ENCODE assay signal across 19 cellular contexts in genomic region chr6:44036699-44037101, GRCh38.
DNase-seq lines count a peak whose midpoint lies in the region; ATAC-seq and TF ChIP-seq lines count a peak whose summit lies in the region.
"Had no signal": no experiment of that assay in that cellular context is flagged by ENCODE, and none has a peak within 500 bp of the region (broad histone marks: within the 10 kb centered on the region; RNA-seq: fewer than 3 reads in every experiment).

No MANE protein-coding gene starts in this region.

- no peak overlapping the region for H3K27ac Mint-ChIP-seq in natural killer cell treated with Interleukin-12 subunit alpha and Interleukin-12 subunit beta and Interleukin-15 and Interleukin-18, amount 100 ng/mL, for 72 hours
- no peak overlapping the region for H3K27ac Mint-ChIP-seq in immature natural killer cell
- H3K27ac Mint-ChIP-seq: effector memory CD8-positive, alpha-beta T cell; naive thymus-derived CD8-positive, alpha-beta T cell had no signal

- H3K4me3 ChIP-seq in PC-9 (no peak overlapping the region), left lung (no peak overlapping the region), uterus (no peak overlapping the region)
- H3K4me3 ChIP-seq: heart left ventricle, suprapubic skin had no signal

- no peak overlapping the region for H2AFZ ChIP-seq in PC-9

- peaks cover 75% of the 10 kb centered on the region for H3F3A ChIP-seq in PC-9 (ENCODE audit: insufficient read depth, low read depth)

- H3K27ac ChIP-seq in PC-9 (peak overlapping the region; percentile 98), left lung (no peak overlapping the region), uterus (peak overlapping the region; percentile 87 to 89)
- H3K27ac ChIP-seq: 22Rv1, C4-2B, suprapubic skin had no signal

- no peaks in the 10 kb centered on the region for H4K20me1 ChIP-seq in PC-9 (ENCODE audit: insufficient read depth)

- peaks cover 95% of the 10 kb centered on the region for H3K4me1 ChIP-seq in PC-9 (replicated peaks; ENCODE audit: insufficient read depth)
- peaks cover 0 to 36% of the 10 kb centered on the region in 2 donors for H3K4me1 ChIP-seq in left lung
- no peaks in the 10 kb centered on the region for H3K4me1 ChIP-seq in uterus

- DNase-seq in SIG-M5 treated with dmso at 0.1 percent for 504 hours (lab: John Stamatoyannopoulos, UW; ENCODE audit: unreplicated experiment) = peak; percentile 75
- no peak for DNase-seq in SIG-M5 (lab: John Stamatoyannopoulos, UW)
- DNase-seq in PC-9 = no peak
- peak in 1 of 2 donors; percentile 31 for DNase-seq in left lung
- DNase-seq in uterus = no peak
- no peak for DNase-seq in natural killer cell treated with Interleukin-12 subunit alpha and Interleukin-12 subunit beta and Interleukin-15 and Interleukin-18, amount 100 ng/mL, for 72 hours (ENCODE audit: low spot score)
- DNase-seq in immature natural killer cell = no peak
- DNase-seq: DMS79 treated with DMSO at 0.1 percent for 48 hours; effector memory CD8-positive, alpha-beta T cell; heart left ventricle; MM.1S; naive thymus-derived CD8-positive, alpha-beta T cell; NCI-H2081; NCI-H510A treated with DMSO at 0.1 percent for 48 hours; T1000 had no signal

- no peaks in the 10 kb centered on the region for H3K27me3 ChIP-seq in PC-9 (ENCODE audit: insufficient read depth, low read depth)
- H3K27me3 ChIP-seq in left lung = no peaks in the 10 kb centered on the region
- no peaks in the 10 kb centered on the region for H3K27me3 ChIP-seq in uterus
- H3K27me3 ChIP-seq: heart left ventricle, suprapubic skin had no signal

- H3K9me3 ChIP-seq in PC-9 (ENCODE audit: insufficient read depth, low read depth) (no peaks in the 10 kb centered on the region), left lung (no peaks in the 10 kb centered on the region), uterus (no peaks in the 10 kb centered on the region)
- H3K9me3 ChIP-seq: heart left ventricle, suprapubic skin had no signal

- POLR2A ChIA-PET in PC-9 (lab: Charles Lee; ENCODE audit: unreplicated experiment) = interaction anchor here (0.5 kb wide), 1 partner anchor 35 kb away, joined by 4 read pairs; no protein-coding TSS in a partner anchor

- no peaks in the 10 kb centered on the region for H3K36me3 Mint-ChIP-seq in natural killer cell treated with Interleukin-12 subunit alpha and Interleukin-12 subunit beta and Interleukin-15 and Interleukin-18, amount 100 ng/mL, for 72 hours
- H3K36me3 Mint-ChIP-seq in immature natural killer cell = no peaks in the 10 kb centered on the region
- H3K36me3 Mint-ChIP-seq: naive thymus-derived CD8-positive, alpha-beta T cell had no signal

- H3K79me2 ChIP-seq in PC-9 (ENCODE audit: low read depth) = peaks cover 41% of the 10 kb centered on the region

- peaks cover 4 to 12% of the 10 kb centered on the region in 2 donors for H3K4me1 Mint-ChIP-seq in natural killer cell treated with Interleukin-12 subunit alpha and Interleukin-12 subunit beta and Interleukin-15 and Interleukin-18, amount 100 ng/mL, for 72 hours (ENCODE audit: low read depth in 2 of 2)
- no peaks in the 10 kb centered on the region for H3K4me1 Mint-ChIP-seq in immature natural killer cell
- H3K4me1 Mint-ChIP-seq: naive thymus-derived CD8-positive, alpha-beta T cell had no signal

- intact Hi-C loops in PC-9 (cut with micrococcal nuclease; ENCODE audit: unreplicated experiment) (no loop called here), left lung (cut with DNase I) (no loop called here), uterus (cut with DNase I; ENCODE audit: low total_unique reads) (no loop called here)

- no peak overlapping the region for H3K4me3 Mint-ChIP-seq in natural killer cell treated with Interleukin-12 subunit alpha and Interleukin-12 subunit beta and Interleukin-15 and Interleukin-18, amount 100 ng/mL, for 72 hours
- no peak overlapping the region for H3K4me3 Mint-ChIP-seq in immature natural killer cell
- H3K4me3 Mint-ChIP-seq: effector memory CD8-positive, alpha-beta T cell; naive thymus-derived CD8-positive, alpha-beta T cell had no signal

- H3K9me2 ChIP-seq in PC-9 (ENCODE audit: insufficient read depth) = no peaks in the 10 kb centered on the region

- no peak for TF ChIP-seq POLR2A in uterus (IDR thresholded peaks at IDR 0.05)
- TF ChIP-seq POLR2A in GM18505 (IDR thresholded peaks at IDR 0.05; ENCODE audit: borderline replicate concordance, extremely low read depth, insufficient read depth, insufficient read length) = no peak

- BruUV-seq in PC-9 (replicated peaks; lab: Mats Ljungman, UMichigan) = no TSS peak

- peak overlapping the region; percentile 78 for H3K4me2 ChIP-seq in PC-9

- no peaks in the 10 kb centered on the region for H3K36me3 ChIP-seq in PC-9 (ENCODE audit: low read depth)
- no peaks in the 10 kb centered on the region for H3K36me3 ChIP-seq in left lung
- H3K36me3 ChIP-seq in uterus = no peaks in the 10 kb centered on the region
- H3K36me3 ChIP-seq: heart left ventricle, suprapubic skin had no signal

- CTCF ChIA-PET in PC-9 (lab: Charles Lee) = interaction anchor here (0.6 kb wide), 1 partner anchor 32 kb away, joined by 3 read pairs; no protein-coding TSS in a partner anchor

- peaks cover 11 to 13% of the 10 kb centered on the region in 2 donors for H3K27me3 Mint-ChIP-seq in natural killer cell treated with Interleukin-12 subunit alpha and Interleukin-12 subunit beta and Interleukin-15 and Interleukin-18, amount 100 ng/mL, for 72 hours
- peaks cover 2 to 6% (median 3%) of the 10 kb centered on the region in 3 donors for H3K27me3 Mint-ChIP-seq in immature natural killer cell (ENCODE audit: low read depth in 3 of 3)

- H3K9me3 Mint-ChIP-seq in natural killer cell treated with Interleukin-12 subunit alpha and Interleukin-12 subunit beta and Interleukin-15 and Interleukin-18, amount 100 ng/mL, for 72 hours = no peaks in the 10 kb centered on the region
- H3K9me3 Mint-ChIP-seq in immature natural killer cell = no peaks in the 10 kb centered on the region
- H3K9me3 Mint-ChIP-seq: effector memory CD8-positive, alpha-beta T cell; naive thymus-derived CD8-positive, alpha-beta T cell had no signal

- ATAC-seq in left lung = peak; percentile 43
- ATAC-seq in GM18505 (IDR thresholded peaks at IDR 0.05; ENCODE audit: unreplicated experiment) = no peak
- ATAC-seq in natural killer cell treated with Interleukin-12 subunit alpha and Interleukin-12 subunit beta and Interleukin-15 and Interleukin-18, amount 100 ng/mL, for 72 hours = no peak
- ATAC-seq: effector memory CD8-positive, alpha-beta T cell; naive thymus-derived CD8-positive, alpha-beta T cell had no signal

- TF ChIP-seq CTCF in PC-9 (conservative IDR thresholded peaks at IDR 0.05) (no peak), left lung (IDR thresholded peaks at IDR 0.05) (no peak), uterus (IDR thresholded peaks at IDR 0.05) (no peak)

Comparison
In these comparisons a context has a peak if more than half of its experiments do, and no peak if none do; other contexts are left out.
1. H3K27ac ChIP-seq: peak in PC-9 (single experiment) and uterus (2 of 2); none in left lung (0 of 2).